Comparison of ENCODE assay signal across 10 cellular contexts in genomic region chr6:127291495-127291894, GRCh38. TPM values are rescaled to one million over a fixed set of nuclear protein-coding genes. Genes with fewer than 3 reads are reported as not detected.
DNase-seq lines count a peak whose midpoint lies in the region; ATAC-seq and TF ChIP-seq lines count a peak whose summit lies in the region.
"Had no signal": no experiment of that assay in that cellular context is flagged by ENCODE, and none has a peak within 500 bp of the region (broad histone marks: within the 10 kb centered on the region; RNA-seq: fewer than 3 reads in every experiment).

No MANE protein-coding gene starts in this region.

- no peak for DNase-seq in lower lobe of right lung
- no peak for DNase-seq in transverse colon
- no peak for DNase-seq in AG20443 (ENCODE audit: low spot score)
- no peak for DNase-seq in Kasumi-1 (lab: John Stamatoyannopoulos, UW)
- DNase-seq in omental fat pad (ENCODE audit: low spot score), result no peak
- DNase-seq: activated CD4-positive, alpha-beta T cell treated with anti-CD3 and anti-CD28 coated beads for 48 hours; NCI-H1436 treated with DMSO at 0.1 percent for 48 hours had no signal

- no peaks in the 10 kb centered on the region for H3K9me3 ChIP-seq in lower lobe of right lung
- no peaks in the 10 kb centered on the region for H3K9me3 ChIP-seq in transverse colon

- no peak for TF ChIP-seq POLR2A in GM18505 (IDR thresholded peaks at IDR 0.05; ENCODE audit: borderline replicate concordance, extremely low read depth, insufficient read depth, insufficient read length)
- no peak for TF ChIP-seq POLR2A in transverse colon (IDR thresholded peaks at IDR 0.05)

- in situ Hi-C loops in transverse colon (cut with MboI; ENCODE audit: low pct_ligation_motif_present in 1 of 4, low pct_unique_long_range_greater_than_20kb in 1 of 4, low sequenced_read_pairs in 3 of 4), result no loop called here

- TF ChIP-seq EP300 in transverse colon (IDR thresholded peaks at IDR 0.05; ENCODE audit: low read depth), result no peak

- peak overlapping the region; percentile 8 for H3K4me3 ChIP-seq in lower lobe of right lung
- no peak overlapping the region for H3K4me3 ChIP-seq in transverse colon

- intact Hi-C loops in lower lobe of right lung (cut with DNase I), result no loop called here
- intact Hi-C loops in transverse colon (cut with DNase I; ENCODE audit: low total_unique reads), result no loop called here

- H3K27ac ChIP-seq in lower lobe of right lung (no peak overlapping the region), transverse colon (no peak overlapping the region)

- WGBS in transverse colon (ENCODE audit: low coverage in 1 of 2), 2 donors, result 43 to 44% methylated on average over 5 of the region's 5 CpGs

- H3K27me3 ChIP-seq in lower lobe of right lung (ENCODE audit: low read depth) (no peaks in the 10 kb centered on the region), transverse colon (no peaks in the 10 kb centered on the region)

- H3K36me3 ChIP-seq in lower lobe of right lung (peaks cover 57% of the 10 kb centered on the region), transverse colon (peaks cover 0 to 10% (median 4%) of the 10 kb centered on the region in 4 donors)

- ATAC-seq in GM18505 (IDR thresholded peaks at IDR 0.05; ENCODE audit: unreplicated experiment) (peak; percentile 84), GM21447 (IDR thresholded peaks at IDR 0.05; ENCODE audit: unreplicated experiment) (peak; percentile 82), HG03432 (IDR thresholded peaks at IDR 0.05; ENCODE audit: unreplicated experiment) (peak; percentile 89), lower lobe of right lung (peak in 1 of 2 donors; percentile 39), omental fat pad (ENCODE audit: low FRiP score) (no peak)

- no peak for TF ChIP-seq CTCF in lower lobe of right lung (IDR thresholded peaks at IDR 0.05)
- no peak for TF ChIP-seq CTCF in transverse colon (IDR thresholded peaks at IDR 0.05)
- no peak for TF ChIP-seq CTCF in omental fat pad (IDR thresholded peaks at IDR 0.05)

- H3K4me1 ChIP-seq in lower lobe of right lung (peaks cover 40% of the 10 kb centered on the region), transverse colon (peaks cover 0 to 10% (median 3%) of the 10 kb centered on the region in 4 donors)

RNA-seq across cellular contexts. Expression of gene RNF146, which starts 24.8 kb away (rescaled TPM):
- total RNA-seq in lower lobe of right lung (61.7 TPM), transverse colon (10 to 100 TPM; 10.3 to 58.1 (median 29.0) TPM), omental fat pad (10 to 100 TPM; 49.4 to 96.8 (median 62.4) TPM)

RNA-seq across cellular contexts. Expression of gene ECHDC1, which starts 51.9 kb away (rescaled TPM):
- 109 TPM for total RNA-seq in lower lobe of right lung
- 10 to 100 TPM; 13.1 to 77.8 (median 59.6) TPM for total RNA-seq in transverse colon
- total RNA-seq in omental fat pad, result 10 to 100 TPM; 46.2 to 60.9 (median 60.2) TPM
